20 cellular contexts compared by ENCODE assay signal in genomic region chr2:207469380-207469779, GRCh38.
"Had no signal": no experiment of that assay in that cellular context is flagged by ENCODE, and none has a peak within 500 bp of the region (broad histone marks: within the 10 kb centered on the region; RNA-seq: fewer than 3 reads in every experiment).

No MANE protein-coding gene starts in this region.

- H3K9me3 Mint-ChIP-seq: activated naive CD4-positive, alpha-beta T cell treated with anti-CD3 and anti-CD28 coated beads, Interleukin-2, amount 50 U/mL, for 24 hours; immature natural killer cell; stimulated activated naive CD8-positive, alpha-beta T cell treated with anti-CD3 and anti-CD28 coated beads, Interleukin-15, amount 100 ng/mL, for 72 hours had no signal

- H3K4me1 ChIP-seq: breast epithelium had no signal

- ATAC-seq: esophagus mucosa; gastroesophageal sphincter; heart right ventricle; stimulated activated naive CD8-positive, alpha-beta T cell treated with anti-CD3 and anti-CD28 coated beads, Interleukin-15, amount 100 ng/mL, for 72 hours had no signal

- H3K4me3 Mint-ChIP-seq: activated naive CD4-positive, alpha-beta T cell treated with anti-CD3 and anti-CD28 coated beads, Interleukin-2, amount 50 U/mL, for 24 hours; immature natural killer cell; stimulated activated naive CD8-positive, alpha-beta T cell treated with anti-CD3 and anti-CD28 coated beads, Interleukin-15, amount 100 ng/mL, for 72 hours had no signal

- H3K36me3 ChIP-seq: ascending aorta, breast epithelium, gastroesophageal sphincter, heart right ventricle, left ventricle myocardium inferior, right atrium auricular region, vagina, WERI-Rb-1 had no signal

- H3K27ac Mint-ChIP-seq: activated naive CD4-positive, alpha-beta T cell treated with anti-CD3 and anti-CD28 coated beads, Interleukin-2, amount 50 U/mL, for 24 hours; stimulated activated naive CD8-positive, alpha-beta T cell treated with anti-CD3 and anti-CD28 coated beads, Interleukin-15, amount 100 ng/mL, for 72 hours had no signal

- H3K4me3 ChIP-seq: ascending aorta, breast epithelium, coronary artery, gastroesophageal sphincter, heart right ventricle, left ventricle myocardium inferior, right atrium auricular region, vagina had no signal

- H3K27me3 Mint-ChIP-seq: activated naive CD4-positive, alpha-beta T cell treated with anti-CD3 and anti-CD28 coated beads, Interleukin-2, amount 50 U/mL, for 24 hours; progenitor cell of endocrine pancreas; stimulated activated naive CD8-positive, alpha-beta T cell treated with anti-CD3 and anti-CD28 coated beads, Interleukin-15, amount 100 ng/mL, for 72 hours had no signal

- H3K36me3 Mint-ChIP-seq: activated naive CD4-positive, alpha-beta T cell treated with anti-CD3 and anti-CD28 coated beads, Interleukin-2, amount 50 U/mL, for 24 hours; immature natural killer cell had no signal

- H3K27ac ChIP-seq: ascending aorta, breast epithelium, coronary artery, gastroesophageal sphincter, heart right ventricle, left ventricle myocardium inferior, right atrium auricular region, vagina, WERI-Rb-1 had no signal

- DNase-seq: activated CD4-positive, alpha-beta T cell treated with anti-CD3 and anti-CD28 coated beads for 1 hour; activated gamma-delta T cell; heart right ventricle; immature natural killer cell; kidney glomerular epithelial cell; left ventricle myocardium inferior; mammary epithelial cell; stimulated activated CD4-positive, alpha-beta T cell treated with anti-CD3 and anti-CD28 coated beads, Interleukin-2, amount 100 ng/mL, for 24 hours; stimulated activated naive CD8-positive, alpha-beta T cell treated with anti-CD3 and anti-CD28 coated beads, Interleukin-15, amount 100 ng/mL, for 72 hours; trophoblast cell had no signal

- H3K9me3 ChIP-seq: ascending aorta, breast epithelium, gastroesophageal sphincter, heart right ventricle, left ventricle myocardium inferior, right atrium auricular region, vagina had no signal
